ENCODE assay signal across 17 cellular contexts in the genomic region with DNA sequence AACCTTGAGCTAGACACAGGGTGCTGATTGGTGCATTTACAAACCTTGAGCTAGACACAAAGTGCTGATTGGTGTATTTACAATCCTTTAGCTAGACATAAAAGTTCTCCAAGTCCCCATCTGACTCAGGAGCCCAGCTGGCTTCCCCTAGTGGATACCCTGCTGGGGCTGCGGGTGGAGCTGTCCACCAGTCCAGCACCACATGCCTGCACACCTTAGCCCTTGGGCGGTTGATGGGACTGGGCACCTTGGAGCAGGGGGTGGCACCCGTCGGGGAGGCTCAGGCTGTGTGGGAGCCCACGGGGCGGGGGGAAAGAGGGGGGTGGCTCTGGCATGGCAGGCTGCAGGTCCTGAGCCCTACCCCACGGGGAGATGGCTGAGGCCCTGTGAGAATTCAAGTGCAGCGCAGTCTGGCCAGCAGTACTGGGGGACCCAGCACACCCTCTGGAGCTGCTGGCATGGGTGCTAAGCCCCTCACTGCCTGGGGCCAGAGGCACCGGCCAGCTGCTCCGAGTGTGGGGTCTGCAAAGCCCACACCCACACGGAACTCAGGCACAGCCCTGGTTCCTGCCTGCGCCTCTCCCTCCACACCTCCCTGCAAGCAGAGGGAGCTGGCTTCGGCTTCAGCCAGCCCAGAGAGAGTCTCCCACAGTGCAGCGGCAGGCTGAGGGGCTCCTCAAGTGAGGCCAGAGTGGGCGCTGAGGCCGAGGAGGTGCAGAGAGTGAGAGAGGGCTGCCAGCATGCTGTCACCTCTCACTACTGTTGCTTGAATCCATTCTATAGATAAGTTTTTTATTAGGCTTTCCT.
DNase-seq lines count a peak whose midpoint lies in the region; ATAC-seq and TF ChIP-seq lines count a peak whose summit lies in the region.
"Had no signal": no experiment of that assay in that cellular context is flagged by ENCODE, and none has a peak within 500 bp of the region (broad histone marks: within the 10 kb centered on the region; RNA-seq: fewer than 3 reads in every experiment).

No MANE protein-coding gene starts in this region.

- BruUV-seq in HCT116 (replicated peaks; lab: Mats Ljungman, UMichigan), result no TSS peak

- H3K27me3 ChIP-seq in HCT116 (ENCODE audit: insufficient read depth, low read length) (no peaks in the 10 kb centered on the region), RWPE2 (ENCODE audit: insufficient read depth, poor library complexity, severe bottlenecking) (no peaks in the 10 kb centered on the region), neuronal stem cell (ENCODE audit: control insufficient read depth in 3 of 3, insufficient read depth in 3 of 3, low read depth in 1 of 3, low read length in 3 of 3) (no peaks in the 10 kb centered on the region)

- no peak overlapping the region for H2BK5ac ChIP-seq in neuronal stem cell (ENCODE audit: low read length)

- no peaks in the 10 kb centered on the region for H3K9me2 ChIP-seq in HCT116 (ENCODE audit: insufficient read depth)

- no peaks in the 10 kb centered on the region for H3K4me1 Mint-ChIP-seq in stimulated activated memory B cell treated with anti-CD40 and anti-IgM and Interleukin-4, amounts not matched to agents 10 μg/mL and 1 μg/mL and 100 μg/mL, for 72 hours
- H3K4me1 Mint-ChIP-seq: GM23338, IgD-negative memory B cell had no signal

- CTCF ChIA-PET in HCT116 (lab: Charles Lee), result no interaction called here

- peaks cover 5% of the 10 kb centered on the region for H3K9me3 Mint-ChIP-seq in stimulated activated memory B cell treated with anti-CD40 and anti-IgM and Interleukin-4, amounts not matched to agents 10 μg/mL and 1 μg/mL and 100 μg/mL, for 72 hours

- TF ChIP-seq CTCF in HCT116 (IDR thresholded peaks at IDR 0.05 in 2 of 3, conservative IDR thresholded peaks at IDR 0.05 in 1 of 3; ENCODE audit: borderline replicate concordance in 1 of 3, insufficient read depth in 1 of 3, low read depth in 2 of 3, low read length in 2 of 3) (no peak), RWPE2 (IDR thresholded peaks at IDR 0.05; ENCODE audit: poor library complexity, severe bottlenecking) (no peak)

- H3K36me3 ChIP-seq in HCT116 (ENCODE audit: control insufficient read depth in 1 of 2, insufficient read depth in 2 of 2, low read length in 2 of 2) (no peaks in the 10 kb centered on the region), RWPE2 (ENCODE audit: low read depth) (no peaks in the 10 kb centered on the region), neuronal stem cell (replicated peaks in 1 of 2; ENCODE audit: control insufficient read depth in 2 of 2, insufficient read depth in 2 of 2, low read length in 2 of 2) (no peaks in the 10 kb centered on the region)

- peak overlapping the region; percentile 84 for H3K14ac ChIP-seq in neuronal stem cell (ENCODE audit: low read length)

- H3K23ac ChIP-seq in neuronal stem cell (ENCODE audit: low read depth, low read length, poor library complexity), result no peak overlapping the region

- no CpG with 5 or more reads among the region's 16 CpGs for WGBS in neuronal stem cell (ENCODE audit: extremely low coverage in 2 of 2, insufficient read length in 2 of 2, insufficient replicate concordance in 1 of 2), 2 donors

- no peak for TF ChIP-seq POLR2A in HCT116 (IDR thresholded peaks at IDR 0.05; ENCODE audit: borderline replicate concordance, extremely low read depth, insufficient read depth, insufficient read length)

- H3K4me3 ChIP-seq in HCT116 (replicated peaks in 1 of 2; ENCODE audit: low read depth in 1 of 2, low read length in 2 of 2) (no peak overlapping the region), RWPE2 (ENCODE audit: severe bottlenecking) (no peak overlapping the region), neuronal stem cell (ENCODE audit: low read length in 2 of 2) (no peak overlapping the region)
- H3K4me3 ChIP-seq: GM23338 had no signal

- no peak overlapping the region for H4K8ac ChIP-seq in neuronal stem cell (ENCODE audit: low read depth, low read length)

- H2BK120ac ChIP-seq in neuronal stem cell (ENCODE audit: low read depth, low read length), result no peak overlapping the region

- no peak overlapping the region for H3K27ac Mint-ChIP-seq in stimulated activated memory B cell treated with anti-CD40 and anti-IgM and Interleukin-4, amounts not matched to agents 10 μg/mL and 1 μg/mL and 100 μg/mL, for 72 hours
- H3K27ac Mint-ChIP-seq: CD4-positive, alpha-beta T cell; GM23338; IgD-negative memory B cell had no signal

- H3K27ac ChIP-seq in HCT116 (ENCODE audit: low read depth, low read length) (no peak overlapping the region), RWPE2 (ENCODE audit: poor library complexity, severe bottlenecking) (no peak overlapping the region), neuronal stem cell (replicated peaks; ENCODE audit: low read length) (no peak overlapping the region)
- H3K27ac ChIP-seq: C4-2B, HL-60 had no signal

- no peak overlapping the region for H2BK12ac ChIP-seq in neuronal stem cell (ENCODE audit: low read length)

- POLR2A ChIA-PET in HCT116 (lab: Charles Lee), result no interaction called here

- H2AK5ac ChIP-seq in neuronal stem cell (ENCODE audit: low read depth, low read length), result no peak overlapping the region

- no peak overlapping the region for H4K91ac ChIP-seq in neuronal stem cell (ENCODE audit: low read depth, low read length, poor library complexity)

- H3K79me2 ChIP-seq in HCT116 (ENCODE audit: insufficient read depth, low read length), result no peaks in the 10 kb centered on the region

- H3K36me3 Mint-ChIP-seq in stimulated activated memory B cell treated with anti-CD40 and anti-IgM and Interleukin-4, amounts not matched to agents 10 μg/mL and 1 μg/mL and 100 μg/mL, for 72 hours, result no peaks in the 10 kb centered on the region
- H3K36me3 Mint-ChIP-seq: IgD-negative memory B cell had no signal

- H3K4ac ChIP-seq in neuronal stem cell (ENCODE audit: low read length), result no peak overlapping the region

- H3K79me1 ChIP-seq in neuronal stem cell (ENCODE audit: low read depth, low read length), result no peaks in the 10 kb centered on the region

- ATAC-seq in HCT116, result no peak
- ATAC-seq in RWPE2 (ENCODE audit: low read depth), result no peak
- peak; percentile 39 for ATAC-seq in stimulated activated memory B cell treated with anti-CD40 and anti-IgM and Interleukin-4, amounts not matched to agents 10 μg/mL and 1 μg/mL and 100 μg/mL, for 72 hours
- no peak for ATAC-seq in GM21526 (IDR thresholded peaks at IDR 0.05; ENCODE audit: low FRiP score, unreplicated experiment)
- ATAC-seq in HG02885 (IDR thresholded peaks at IDR 0.05; ENCODE audit: poor library complexity, unreplicated experiment), result no peak
- ATAC-seq: GM23338 had no signal

- intact Hi-C loops in HCT116 (cut with micrococcal nuclease), result no loop called here

- H3K9me3 ChIP-seq in HCT116 (ENCODE audit: control insufficient read depth in 1 of 2, insufficient read depth in 1 of 2, low read depth in 1 of 2, low read length in 2 of 2) (no peaks in the 10 kb centered on the region), RWPE2 (ENCODE audit: severe bottlenecking) (no peaks in the 10 kb centered on the region), neuronal stem cell (replicated peaks in 1 of 2; ENCODE audit: control insufficient read depth in 2 of 2, insufficient read depth in 1 of 2, low read depth in 1 of 2, low read length in 2 of 2) (no peaks in the 10 kb centered on the region)
- H3K9me3 ChIP-seq: Caco-2 had no signal

- H3K9ac ChIP-seq in HCT116 (ENCODE audit: low read length) (no peak overlapping the region), neuronal stem cell (ENCODE audit: low read depth, low read length, poor library complexity) (no peak overlapping the region)

- H3K4me3 Mint-ChIP-seq in stimulated activated memory B cell treated with anti-CD40 and anti-IgM and Interleukin-4, amounts not matched to agents 10 μg/mL and 1 μg/mL and 100 μg/mL, for 72 hours, result no peak overlapping the region
- H3K4me3 Mint-ChIP-seq: CD4-positive, alpha-beta T cell; GM23338; IgD-negative memory B cell had no signal

- no peaks in the 10 kb centered on the region for H3K27me3 Mint-ChIP-seq in stimulated activated memory B cell treated with anti-CD40 and anti-IgM and Interleukin-4, amounts not matched to agents 10 μg/mL and 1 μg/mL and 100 μg/mL, for 72 hours
- H3K27me3 Mint-ChIP-seq: CD4-positive, alpha-beta T cell; IgD-negative memory B cell had no signal

- RAD21 ChIA-PET in HCT116 (lab: Charles Lee; ENCODE audit: low non-redundant PET in 1 of 2, low total read pairs in 2 of 2, uncharacterized antibody in 2 of 2, unreplicated experiment in 2 of 2), result no interaction called here

- H2AFZ ChIP-seq in HCT116 (ENCODE audit: low read depth, low read length, poor library complexity, severe bottlenecking), result no peak overlapping the region
- H2AFZ ChIP-seq in neuronal stem cell (ENCODE audit: low read length), result no peak overlapping the region
- H2AFZ ChIP-seq: GM23338 had no signal

- H3K4me2 ChIP-seq in HCT116 (ENCODE audit: low read length) (no peak overlapping the region), neuronal stem cell (ENCODE audit: insufficient read depth, low read length, poor library complexity, severe bottlenecking) (no peak overlapping the region)
- H3K4me2 ChIP-seq: GM23338 had no signal

- TF ChIP-seq RAD21 in HCT116 (IDR thresholded peaks at IDR 0.05; ENCODE audit: low read depth), result no peak

- H4K20me1 ChIP-seq in HCT116 (ENCODE audit: insufficient read depth), result no peaks in the 10 kb centered on the region

- DNase-seq in HCT116 (ENCODE audit: low read depth, low spot score) (no peak), RWPE2 (ENCODE audit: low spot score) (peak; percentile 29), neuronal stem cell (ENCODE audit: low spot score) (no peak), germinal center (ENCODE audit: low spot score) (no peak)
- no peak for DNase-seq in activated CD4-positive, alpha-beta T cell treated with anti-CD3 and anti-CD28 coated beads for 1 hour
- DNase-seq: AML-193, Caco-2, HCEC 1CT, KBM-7 had no signal

- no peak overlapping the region for H3K18ac ChIP-seq in neuronal stem cell (ENCODE audit: low read length)

- H2BK15ac ChIP-seq in neuronal stem cell (ENCODE audit: low read length), result no peak overlapping the region

- H3K4me1 ChIP-seq in HCT116 (ENCODE audit: control insufficient read depth in 1 of 2, insufficient read depth in 2 of 2, low read length in 2 of 2), result no peaks in the 10 kb centered on the region
- H3K4me1 ChIP-seq in RWPE2 (ENCODE audit: insufficient read depth, poor library complexity, severe bottlenecking), result no peaks in the 10 kb centered on the region
- no peaks in the 10 kb centered on the region for H3K4me1 ChIP-seq in neuronal stem cell (ENCODE audit: control insufficient read depth in 2 of 2, insufficient read depth in 1 of 2, low read depth in 1 of 2, low read length in 2 of 2)
- H3K4me1 ChIP-seq: Caco-2 had no signal
